Comparison of ENCODE assay signal across 1 cellular context in the genomic region with DNA sequence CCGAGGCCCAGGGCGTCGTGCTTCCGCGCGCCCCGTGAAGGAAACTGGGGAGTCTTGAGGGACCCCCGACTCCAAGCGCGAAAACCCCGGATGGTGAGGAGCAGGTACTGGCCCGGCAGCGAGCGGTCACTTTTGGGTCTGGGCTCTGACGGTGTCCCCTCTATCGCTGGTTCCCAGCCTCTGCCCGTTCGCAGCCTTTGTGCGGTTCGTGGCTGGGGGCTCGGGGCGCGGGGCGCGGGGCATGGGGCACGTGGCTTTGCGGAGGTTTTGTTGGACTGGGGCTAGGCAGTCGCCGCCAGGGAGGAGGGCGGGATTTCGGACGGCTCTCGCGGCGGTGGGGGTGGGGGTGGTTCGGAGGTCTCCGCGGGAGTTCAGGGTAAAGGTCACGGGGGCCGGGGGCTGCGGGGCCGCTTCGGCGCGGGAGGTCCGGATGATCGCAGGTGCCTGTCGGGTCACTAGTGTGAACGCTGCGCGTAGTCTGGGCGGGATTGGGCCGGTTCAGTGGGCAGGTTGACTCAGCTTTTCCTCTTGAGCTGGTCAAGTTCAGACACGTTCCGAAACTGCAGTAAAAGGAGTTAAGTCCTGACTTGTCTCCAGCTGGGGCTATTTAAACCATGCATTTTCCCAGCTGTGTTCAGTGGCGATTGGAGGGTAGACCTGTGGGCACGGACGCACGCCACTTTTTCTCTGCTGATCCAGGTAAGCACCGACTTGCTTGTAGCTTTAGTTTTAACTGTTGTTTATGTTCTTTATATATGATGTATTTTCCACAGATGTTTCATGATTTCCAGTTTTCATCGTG.
TF ChIP-seq lines count a peak whose summit lies in the region.

No MANE protein-coding gene starts in this region.

TF ChIP-seq in HepG2, 621 proteins besides CTCF, POLR2A, EP300 and RAD21 (continued from another document):
- TF ChIP-seq, protein P1, sequence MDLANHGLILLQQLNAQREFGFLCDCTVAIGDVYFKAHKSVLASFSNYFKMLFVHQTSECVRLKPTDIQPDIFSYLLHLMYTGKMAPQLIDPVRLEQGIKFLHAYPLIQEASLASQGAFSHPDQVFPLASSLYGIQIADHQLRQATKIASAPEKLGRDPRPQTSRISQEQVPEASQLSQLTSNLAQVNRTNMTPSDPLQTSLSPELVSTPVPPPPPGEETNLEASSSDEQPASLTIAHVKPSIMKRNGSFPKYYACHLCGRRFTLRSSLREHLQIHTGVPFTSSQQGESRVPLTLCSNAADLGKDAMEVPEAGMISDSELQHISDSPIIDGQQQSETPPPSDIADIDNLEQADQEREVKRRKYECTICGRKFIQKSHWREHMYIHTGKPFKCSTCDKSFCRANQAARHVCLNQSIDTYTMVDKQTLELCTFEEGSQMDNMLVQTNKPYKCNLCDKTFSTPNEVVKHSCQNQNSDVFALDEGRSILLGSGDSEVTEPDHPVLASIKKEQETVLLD (CRISPR knock-in tag; IDR thresholded peaks at IDR 0.05; ENCODE audit: low read depth) = peak; percentile 83
- TF ChIP-seq, protein P2, sequence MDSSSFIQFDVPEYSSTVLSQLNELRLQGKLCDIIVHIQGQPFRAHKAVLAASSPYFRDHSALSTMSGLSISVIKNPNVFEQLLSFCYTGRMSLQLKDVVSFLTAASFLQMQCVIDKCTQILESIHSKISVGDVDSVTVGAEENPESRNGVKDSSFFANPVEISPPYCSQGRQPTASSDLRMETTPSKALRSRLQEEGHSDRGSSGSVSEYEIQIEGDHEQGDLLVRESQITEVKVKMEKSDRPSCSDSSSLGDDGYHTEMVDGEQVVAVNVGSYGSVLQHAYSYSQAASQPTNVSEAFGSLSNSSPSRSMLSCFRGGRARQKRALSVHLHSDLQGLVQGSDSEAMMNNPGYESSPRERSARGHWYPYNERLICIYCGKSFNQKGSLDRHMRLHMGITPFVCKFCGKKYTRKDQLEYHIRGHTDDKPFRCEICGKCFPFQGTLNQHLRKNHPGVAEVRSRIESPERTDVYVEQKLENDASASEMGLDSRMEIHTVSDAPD (CRISPR knock-in tag; IDR thresholded peaks at IDR 0.05) = 0 out of 2 replicates have a peak, but pooled peaks have one; percentile 9
- TF ChIP-seq ERF (CRISPR knock-in tag; IDR thresholded peaks at IDR 0.05) (peak; percentile 64; the same call in 1 of the 2 replicates), RXRA (CRISPR knock-in tag; IDR thresholded peaks at IDR 0.05) (peak; percentile 96), NFE2L2 (IDR thresholded peaks at IDR 0.05; ENCODE audit: low read length) (0 out of 2 replicates have a peak, but pooled peaks have one; percentile 21), ZNF777 (CRISPR knock-in tag; IDR thresholded peaks at IDR 0.05) (peak; percentile 62), KDM3A (CRISPR knock-in tag; IDR thresholded peaks at IDR 0.05; ENCODE audit: low read depth) (0 out of 2 replicates have a peak, but pooled peaks have one; percentile 25), AKAP8 (CRISPR knock-in tag; IDR thresholded peaks at IDR 0.05) (0 out of 2 replicates have a peak, but pooled peaks have one; percentile 44), NFYB (CRISPR knock-in tag; IDR thresholded peaks at IDR 0.05) (peak; percentile 19; the same call in 1 of the 2 replicates), ZNF841 (CRISPR knock-in tag; IDR thresholded peaks at IDR 0.05; ENCODE audit: borderline replicate concordance) (no peak), ELF1 (CRISPR knock-in tag; IDR thresholded peaks at IDR 0.05) (no peak), FOXA1 (IDR thresholded peaks at IDR 0.05) (no peak), FOXA1 (CRISPR knock-in tag; IDR thresholded peaks at IDR 0.05) (0 out of 2 replicates have a peak, but pooled peaks have one; percentile 4), GTF3A (CRISPR knock-in tag; conservative IDR thresholded peaks at IDR 0.05) (no peak)
- TF ChIP-seq, protein P3, sequence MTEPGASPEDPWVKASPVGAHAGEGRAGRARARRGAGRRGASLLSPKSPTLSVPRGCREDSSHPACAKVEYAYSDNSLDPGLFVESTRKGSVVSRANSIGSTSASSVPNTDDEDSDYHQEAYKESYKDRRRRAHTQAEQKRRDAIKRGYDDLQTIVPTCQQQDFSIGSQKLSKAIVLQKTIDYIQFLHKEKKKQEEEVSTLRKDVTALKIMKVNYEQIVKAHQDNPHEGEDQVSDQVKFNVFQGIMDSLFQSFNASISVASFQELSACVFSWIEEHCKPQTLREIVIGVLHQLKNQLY (CRISPR knock-in tag; IDR thresholded peaks at IDR 0.05) = 0 out of 2 replicates have a peak, but pooled peaks have one; percentile 25
- TF ChIP-seq, protein P4, sequence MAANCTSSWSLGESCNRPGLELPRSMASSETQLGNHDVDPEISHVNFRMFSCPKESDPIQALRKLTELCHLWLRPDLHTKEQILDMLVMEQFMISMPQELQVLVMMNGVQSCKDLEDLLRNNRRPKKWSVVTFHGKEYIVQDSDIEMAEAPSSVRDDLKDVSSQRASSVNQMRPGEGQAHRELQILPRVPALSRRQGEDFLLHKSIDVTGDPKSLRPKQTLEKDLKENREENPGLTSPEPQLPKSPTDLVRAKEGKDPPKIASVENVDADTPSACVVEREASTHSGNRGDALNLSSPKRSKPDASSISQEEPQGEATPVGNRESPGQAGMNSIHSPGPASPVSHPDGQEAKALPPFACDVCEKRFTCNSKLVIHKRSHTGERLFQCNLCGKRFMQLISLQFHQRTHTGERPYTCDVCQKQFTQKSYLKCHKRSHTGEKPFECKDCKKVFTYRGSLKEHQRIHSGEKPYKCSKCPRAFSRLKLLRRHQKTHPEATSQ (CRISPR knock-in tag; IDR thresholded peaks at IDR 0.05; ENCODE audit: borderline replicate concordance) = peak; percentile 58; the same call in 1 of the 2 replicates
- TF ChIP-seq, protein P5, sequence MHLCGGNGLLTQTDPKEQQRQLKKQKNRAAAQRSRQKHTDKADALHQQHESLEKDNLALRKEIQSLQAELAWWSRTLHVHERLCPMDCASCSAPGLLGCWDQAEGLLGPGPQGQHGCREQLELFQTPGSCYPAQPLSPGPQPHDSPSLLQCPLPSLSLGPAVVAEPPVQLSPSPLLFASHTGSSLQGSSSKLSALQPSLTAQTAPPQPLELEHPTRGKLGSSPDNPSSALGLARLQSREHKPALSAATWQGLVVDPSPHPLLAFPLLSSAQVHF (CRISPR knock-in tag; IDR thresholded peaks at IDR 0.05) = no peak
- TF ChIP-seq, protein P6, sequence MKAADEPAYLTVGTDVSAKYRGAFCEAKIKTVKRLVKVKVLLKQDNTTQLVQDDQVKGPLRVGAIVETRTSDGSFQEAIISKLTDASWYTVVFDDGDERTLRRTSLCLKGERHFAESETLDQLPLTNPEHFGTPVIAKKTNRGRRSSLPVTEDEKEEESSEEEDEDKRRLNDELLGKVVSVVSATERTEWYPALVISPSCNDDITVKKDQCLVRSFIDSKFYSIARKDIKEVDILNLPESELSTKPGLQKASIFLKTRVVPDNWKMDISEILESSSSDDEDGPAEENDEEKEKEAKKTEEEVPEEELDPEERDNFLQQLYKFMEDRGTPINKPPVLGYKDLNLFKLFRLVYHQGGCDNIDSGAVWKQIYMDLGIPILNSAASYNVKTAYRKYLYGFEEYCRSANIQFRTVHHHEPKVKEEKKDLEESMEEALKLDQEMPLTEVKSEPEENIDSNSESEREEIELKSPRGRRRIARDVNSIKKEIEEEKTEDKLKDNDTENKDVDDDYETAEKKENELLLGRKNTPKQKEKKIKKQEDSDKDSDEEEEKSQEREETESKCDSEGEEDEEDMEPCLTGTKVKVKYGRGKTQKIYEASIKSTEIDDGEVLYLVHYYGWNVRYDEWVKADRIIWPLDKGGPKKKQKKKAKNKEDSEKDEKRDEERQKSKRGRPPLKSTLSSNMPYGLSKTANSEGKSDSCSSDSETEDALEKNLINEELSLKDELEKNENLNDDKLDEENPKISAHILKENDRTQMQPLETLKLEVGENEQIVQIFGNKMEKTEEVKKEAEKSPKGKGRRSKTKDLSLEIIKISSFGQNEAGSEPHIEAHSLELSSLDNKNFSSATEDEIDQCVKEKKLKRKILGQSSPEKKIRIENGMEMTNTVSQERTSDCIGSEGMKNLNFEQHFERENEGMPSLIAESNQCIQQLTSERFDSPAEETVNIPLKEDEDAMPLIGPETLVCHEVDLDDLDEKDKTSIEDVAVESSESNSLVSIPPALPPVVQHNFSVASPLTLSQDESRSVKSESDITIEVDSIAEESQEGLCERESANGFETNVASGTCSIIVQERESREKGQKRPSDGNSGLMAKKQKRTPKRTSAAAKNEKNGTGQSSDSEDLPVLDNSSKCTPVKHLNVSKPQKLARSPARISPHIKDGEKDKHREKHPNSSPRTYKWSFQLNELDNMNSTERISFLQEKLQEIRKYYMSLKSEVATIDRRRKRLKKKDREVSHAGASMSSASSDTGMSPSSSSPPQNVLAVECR (CRISPR knock-in tag; IDR thresholded peaks at IDR 0.05; ENCODE audit: borderline replicate concordance) = peak; percentile 82
- TF ChIP-seq, protein P7, sequence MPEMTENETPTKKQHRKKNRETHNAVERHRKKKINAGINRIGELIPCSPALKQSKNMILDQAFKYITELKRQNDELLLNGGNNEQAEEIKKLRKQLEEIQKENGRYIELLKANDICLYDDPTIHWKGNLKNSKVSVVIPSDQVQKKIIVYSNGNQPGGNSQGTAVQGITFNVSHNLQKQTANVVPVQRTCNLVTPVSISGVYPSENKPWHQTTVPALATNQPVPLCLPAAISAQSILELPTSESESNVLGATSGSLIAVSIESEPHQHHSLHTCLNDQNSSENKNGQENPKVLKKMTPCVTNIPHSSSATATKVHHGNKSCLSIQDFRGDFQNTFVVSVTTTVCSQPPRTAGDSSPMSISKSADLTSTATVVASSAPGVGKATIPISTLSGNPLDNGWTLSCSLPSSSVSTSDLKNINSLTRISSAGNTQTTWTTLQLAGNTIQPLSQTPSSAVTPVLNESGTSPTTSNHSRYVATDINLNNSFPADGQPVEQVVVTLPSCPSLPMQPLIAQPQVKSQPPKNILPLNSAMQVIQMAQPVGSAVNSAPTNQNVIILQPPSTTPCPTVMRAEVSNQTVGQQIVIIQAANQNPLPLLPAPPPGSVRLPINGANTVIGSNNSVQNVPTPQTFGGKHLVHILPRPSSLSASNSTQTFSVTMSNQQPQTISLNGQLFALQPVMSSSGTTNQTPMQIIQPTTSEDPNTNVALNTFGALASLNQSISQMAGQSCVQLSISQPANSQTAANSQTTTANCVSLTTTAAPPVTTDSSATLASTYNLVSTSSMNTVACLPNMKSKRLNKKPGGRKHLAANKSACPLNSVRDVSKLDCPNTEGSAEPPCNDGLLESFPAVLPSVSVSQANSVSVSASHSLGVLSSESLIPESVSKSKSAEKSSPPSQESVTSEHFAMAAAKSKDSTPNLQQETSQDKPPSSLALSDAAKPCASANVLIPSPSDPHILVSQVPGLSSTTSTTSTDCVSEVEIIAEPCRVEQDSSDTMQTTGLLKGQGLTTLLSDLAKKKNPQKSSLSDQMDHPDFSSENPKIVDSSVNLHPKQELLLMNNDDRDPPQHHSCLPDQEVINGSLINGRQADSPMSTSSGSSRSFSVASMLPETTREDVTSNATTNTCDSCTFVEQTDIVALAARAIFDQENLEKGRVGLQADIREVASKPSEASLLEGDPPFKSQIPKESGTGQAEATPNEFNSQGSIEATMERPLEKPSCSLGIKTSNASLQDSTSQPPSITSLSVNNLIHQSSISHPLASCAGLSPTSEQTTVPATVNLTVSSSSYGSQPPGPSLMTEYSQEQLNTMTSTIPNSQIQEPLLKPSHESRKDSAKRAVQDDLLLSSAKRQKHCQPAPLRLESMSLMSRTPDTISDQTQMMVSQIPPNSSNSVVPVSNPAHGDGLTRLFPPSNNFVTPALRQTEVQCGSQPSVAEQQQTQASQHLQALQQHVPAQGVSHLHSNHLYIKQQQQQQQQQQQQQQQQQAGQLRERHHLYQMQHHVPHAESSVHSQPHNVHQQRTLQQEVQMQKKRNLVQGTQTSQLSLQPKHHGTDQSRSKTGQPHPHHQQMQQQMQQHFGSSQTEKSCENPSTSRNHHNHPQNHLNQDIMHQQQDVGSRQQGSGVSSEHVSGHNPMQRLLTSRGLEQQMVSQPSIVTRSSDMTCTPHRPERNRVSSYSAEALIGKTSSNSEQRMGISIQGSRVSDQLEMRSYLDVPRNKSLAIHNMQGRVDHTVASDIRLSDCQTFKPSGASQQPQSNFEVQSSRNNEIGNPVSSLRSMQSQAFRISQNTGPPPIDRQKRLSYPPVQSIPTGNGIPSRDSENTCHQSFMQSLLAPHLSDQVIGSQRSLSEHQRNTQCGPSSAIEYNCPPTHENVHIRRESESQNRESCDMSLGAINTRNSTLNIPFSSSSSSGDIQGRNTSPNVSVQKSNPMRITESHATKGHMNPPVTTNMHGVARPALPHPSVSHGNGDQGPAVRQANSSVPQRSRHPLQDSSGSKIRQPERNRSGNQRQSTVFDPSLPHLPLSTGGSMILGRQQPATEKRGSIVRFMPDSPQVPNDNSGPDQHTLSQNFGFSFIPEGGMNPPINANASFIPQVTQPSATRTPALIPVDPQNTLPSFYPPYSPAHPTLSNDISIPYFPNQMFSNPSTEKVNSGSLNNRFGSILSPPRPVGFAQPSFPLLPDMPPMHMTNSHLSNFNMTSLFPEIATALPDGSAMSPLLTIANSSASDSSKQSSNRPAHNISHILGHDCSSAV (CRISPR knock-in tag; IDR thresholded peaks at IDR 0.05; ENCODE audit: borderline replicate concordance) = no peak
